Comparison of ENCODE assay signal across 1 cellular context in the genomic region with DNA sequence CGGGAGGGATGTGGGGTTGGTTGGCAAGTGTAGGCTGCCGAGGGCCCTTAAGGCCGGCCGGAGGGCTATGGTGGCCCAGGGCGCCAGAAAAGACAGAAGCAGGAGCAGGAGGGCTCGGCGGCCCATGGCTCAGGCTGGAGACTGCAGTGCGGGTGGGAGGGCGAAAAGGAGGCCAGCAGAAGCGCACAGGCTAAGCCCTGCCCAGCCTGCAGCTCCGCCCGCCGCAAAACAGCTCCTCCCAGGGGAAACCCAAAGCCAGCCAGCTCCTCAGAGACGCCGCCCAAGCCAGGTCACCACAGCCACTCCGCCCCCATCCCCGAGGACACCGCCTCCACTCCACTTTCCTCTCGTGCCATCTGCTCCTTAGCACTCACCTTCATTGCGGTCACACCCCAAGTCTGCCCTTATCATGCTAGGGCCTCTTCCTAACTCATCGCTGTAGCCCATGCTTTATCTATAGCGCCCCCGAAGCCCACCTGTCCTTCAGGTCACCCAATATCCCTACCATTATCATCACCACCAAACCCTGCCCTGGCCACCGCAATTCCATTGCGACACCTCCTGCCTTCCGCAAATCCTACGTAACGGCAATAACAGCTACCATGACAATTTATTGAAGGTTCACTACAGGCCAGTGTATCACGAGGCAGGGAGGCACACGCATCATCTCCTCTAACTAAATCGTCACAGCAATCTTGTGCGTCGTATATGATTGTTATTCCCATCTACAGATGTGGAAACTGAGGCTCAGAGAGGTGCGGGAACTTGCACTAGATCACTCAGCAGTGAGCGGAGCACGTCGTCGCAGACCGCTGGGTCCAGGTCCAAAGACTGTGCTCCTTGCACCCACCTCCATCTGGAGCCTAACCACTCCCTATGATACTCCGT.
A peak's percentile ranks its signal among the peaks of the same experiment; 100 is the strongest.
TF ChIP-seq lines count a peak whose summit lies in the region.

A gene (minus strand): TSS at position 154 of the 888 bp plus-strand sequence. CDS start 28 bp downstream, at position 126.

TF ChIP-seq in K562, 482 proteins besides CTCF, POLR2A, EP300 and RAD21 (continued from another document):
- TF ChIP-seq, protein P1, sequence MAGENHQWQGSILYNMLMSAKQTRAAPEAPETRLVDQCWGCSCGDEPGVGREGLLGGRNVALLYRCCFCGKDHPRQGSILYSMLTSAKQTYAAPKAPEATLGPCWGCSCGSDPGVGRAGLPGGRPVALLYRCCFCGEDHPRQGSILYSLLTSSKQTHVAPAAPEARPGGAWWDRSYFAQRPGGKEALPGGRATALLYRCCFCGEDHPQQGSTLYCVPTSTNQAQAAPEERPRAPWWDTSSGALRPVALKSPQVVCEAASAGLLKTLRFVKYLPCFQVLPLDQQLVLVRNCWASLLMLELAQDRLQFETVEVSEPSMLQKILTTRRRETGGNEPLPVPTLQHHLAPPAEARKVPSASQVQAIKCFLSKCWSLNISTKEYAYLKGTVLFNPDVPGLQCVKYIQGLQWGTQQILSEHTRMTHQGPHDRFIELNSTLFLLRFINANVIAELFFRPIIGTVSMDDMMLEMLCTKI (IDR thresholded peaks at IDR 0.05; ENCODE audit: partially characterized antibody) = no peak
- TF ChIP-seq CTBP1 (IDR thresholded peaks at IDR 0.05; ENCODE audit: borderline replicate concordance) (peak; percentile 90), ATF1 (CRISPR knock-in tag; IDR thresholded peaks at IDR 0.05) (no peak), ATF1 (tag; IDR thresholded peaks at IDR 0.05) (peak; percentile 80), PHB (CRISPR knock-in tag; IDR thresholded peaks at IDR 0.05) (no peak), ZNF778 (CRISPR knock-in tag; IDR thresholded peaks at IDR 0.05) (no peak), JUND (IDR thresholded peaks at IDR 0.05; ENCODE audit: borderline replicate concordance, low read depth, low read length) (0 out of 2 replicates have a peak, but pooled peaks have one; percentile 22), JUND (tag; IDR thresholded peaks at IDR 0.05; ENCODE audit: borderline replicate concordance, low read depth, low read length) (peak; percentile 68; the same call in 2 of the 3 replicates), U2AF1 (optimal IDR thresholded peaks at IDR 0.05; ENCODE audit: low read depth, low read length) (no peak), KHSRP (IDR thresholded peaks at IDR 0.05) (no peak; the same call in 1 of the 2 replicates), NCOA1 (IDR thresholded peaks at IDR 0.05; ENCODE audit: low read depth) (0 out of 2 replicates have a peak, but pooled peaks have one; percentile 52), PTBP1 (IDR thresholded peaks at IDR 0.05; ENCODE audit: low read depth, low read length) (no peak), RBFOX2 (IDR thresholded peaks at IDR 0.05; ENCODE audit: low read depth, low read length) (peak; percentile 95), DIDO1 (tag; IDR thresholded peaks at IDR 0.05; ENCODE audit: low read depth) (peak; percentile 26; the same call in 1 of the 2 replicates), GABPB2 (CRISPR knock-in tag; conservative IDR thresholded peaks at IDR 0.05) (no peak), CEBPB (tag; IDR thresholded peaks at IDR 0.05) (peak; percentile 98), ZBTB1 (CRISPR knock-in tag; IDR thresholded peaks at IDR 0.05; ENCODE audit: borderline replicate concordance, low read depth) (peak; percentile 95)
